Comparison of ENCODE assay signal across 10 cellular contexts in genomic region chr12:76470028-76470939, GRCh38.
A peak's percentile ranks its signal among the peaks of the same experiment; 100 is the strongest.
DNase-seq lines count a peak whose midpoint lies in the region; ATAC-seq, FAIRE-seq and TF ChIP-seq lines count a peak whose summit lies in the region.
"Had no signal": no experiment of that assay in that cellular context is flagged by ENCODE, and none has a peak within 500 bp of the region (broad histone marks: within the 10 kb centered on the region; RNA-seq: fewer than 3 reads in every experiment).

No MANE protein-coding gene starts in this region.

- no peak for TF ChIP-seq RAD21 in A549 (conservative IDR thresholded peaks at IDR 0.05 in 1 of 2, IDR thresholded peaks at IDR 0.05 in 1 of 2)

- H3K4me2 ChIP-seq in A549 = peak overlapping the region; percentile 33

- POLR2A ChIA-PET in A549 (lab: Yijun Ruan, JAX) (no interaction called here), RWPE1 (lab: Yijun Ruan, JAX; ENCODE audit: low non-redundant PET) (no interaction called here)

- no peaks in the 10 kb centered on the region for H3K9me3 ChIP-seq in A549

- 77% methylated on average over 7 of the region's 7 CpGs for WGBS in A549 (ENCODE audit: missing lambda C conversion rate)

- H3K27me3 ChIP-seq in foreskin keratinocyte = no peaks in the 10 kb centered on the region

- peak; percentile 85 to 91 for ATAC-seq in A549
- ATAC-seq in GM18511 (IDR thresholded peaks at IDR 0.05; ENCODE audit: unreplicated experiment) = peak; percentile 91
- ATAC-seq in HG02981 (IDR thresholded peaks at IDR 0.05; ENCODE audit: unreplicated experiment) = peak; percentile 93
- ATAC-seq in foreskin keratinocyte = peak; percentile 100

- no peak for TF ChIP-seq CTCF in A549 (IDR thresholded peaks at IDR 0.05)
- no peak for TF ChIP-seq CTCF in RWPE1 (conservative IDR thresholded peaks at IDR 0.05; ENCODE audit: low read depth)
- no peak for TF ChIP-seq CTCF in foreskin keratinocyte (conservative IDR thresholded peaks at IDR 0.05)

- CTCF ChIA-PET in A549 (lab: Yijun Ruan, JAX) = interaction anchor here (0.7 to 3.2 kb wide), 3 partner anchors 15 to 273 kb away, joined by 4 to 25 read pairs (median 5); partner anchors contain the start of gene BBS10
- CTCF ChIA-PET in RWPE1 (lab: Yijun Ruan, JAX) = interaction anchor here (0.6 kb wide), 2 partner anchors 911 to 965 kb away, joined by 3 to 4 read pairs; no protein-coding TSS in a partner anchor

- peak; percentile 47 to 51 for DNase-seq in A549 (ENCODE audit: low read depth in 1 of 2, low spot score in 1 of 2)
- peak; percentile 87 for DNase-seq in RWPE1 (ENCODE audit: low spot score)
- DNase-seq in foreskin keratinocyte = peak; percentile 70 to 86
- DNase-seq in urothelium cell line (ENCODE audit: low spot score) = peak; percentile 52
- no peak for DNase-seq in NCI-H1048 (lab: John Stamatoyannopoulos, UW)
- DNase-seq in COLO668 (lab: John Stamatoyannopoulos, UW; ENCODE audit: unreplicated experiment) = no peak

- TF ChIP-seq EP300 in A549 (IDR thresholded peaks at IDR 0.05) = no peak

- TF ChIP-seq POLR2A in A549 (IDR thresholded peaks at IDR 0.05; ENCODE audit: low read length) = no peak

- peaks cover 12% of the 10 kb centered on the region for H3K4me1 ChIP-seq in A549
- H3K4me1 ChIP-seq in foreskin keratinocyte = peaks cover 11% of the 10 kb centered on the region

- FAIRE-seq in A549 (lab: Jason Lieb, UNC) (peak; percentile 81), urothelium cell line (lab: Jason Lieb, UNC) (no peak)
- FAIRE-seq: colon, GM18507 had no signal

- H3K4me3 ChIP-seq in A549 = no peak overlapping the region

- H3K27ac ChIP-seq in A549 = no peak overlapping the region
- no peak overlapping the region for H3K27ac ChIP-seq in RWPE1
- no peak overlapping the region for H3K27ac ChIP-seq in foreskin keratinocyte

TF ChIP-seq in A549, 52 proteins besides CTCF, POLR2A, EP300 and RAD21:
- TF ChIP-seq MAFK (IDR thresholded peaks at IDR 0.05; ENCODE audit: partially characterized antibody) (peak; percentile 59), FOXS1 (CRISPR knock-in tag; IDR thresholded peaks at IDR 0.05) (no peak), FOSL2 (IDR thresholded peaks at IDR 0.05) (0 out of 2 replicates have a peak, but pooled peaks have one; percentile 21), FOSL2 (CRISPR knock-in tag; IDR thresholded peaks at IDR 0.05) (peak; percentile 86), GATA3 (IDR thresholded peaks at IDR 0.05; ENCODE audit: borderline replicate concordance) (no peak), CHD4 (IDR thresholded peaks at IDR 0.05; ENCODE audit: borderline replicate concordance) (no peak)

Comparison
In these comparisons a context has a peak if more than half of its experiments do, and no peak if none do; other contexts are left out.
1. DNase-seq: peak in A549 (2 of 2), RWPE1 (single experiment), foreskin keratinocyte (2 of 2) and urothelium cell line (single experiment); none in NCI-H1048 (single experiment) and COLO668 (single experiment).
2. Peak in every context shown above with its lines, with median percentiles within 50 percentile points of each other: ATAC-seq.